In genomic region chr13:29640665-29641064, GRCh38 we compare ENCODE assay signal across 27 cellular contexts.
"Had no signal": no experiment of that assay in that cellular context is flagged by ENCODE, and none has a peak within 500 bp of the region (broad histone marks: within the 10 kb centered on the region; RNA-seq: fewer than 3 reads in every experiment).

No MANE protein-coding gene starts in this region.

- H3K9me3 ChIP-seq: colonic mucosa, esophagus squamous epithelium, gastrocnemius medialis, heart right ventricle, lower lobe of right lung had no signal

- ATAC-seq: esophagus mucosa; gastrocnemius medialis; heart right ventricle; left cardiac atrium; left lobe of liver; lower lobe of right lung; naive thymus-derived CD4-positive, alpha-beta T cell had no signal

- H3K4me3 Mint-ChIP-seq: dendritic cell treated with granulocyte-macrophage colony-stimulating factor and Interleukin-4, amounts not matched to agents 40 ng/mL and 50 ng/mL, for 4 days; memory B cell; naive thymus-derived CD4-positive, alpha-beta T cell had no signal

- H3K9me3 Mint-ChIP-seq: dendritic cell treated with granulocyte-macrophage colony-stimulating factor and Interleukin-4, amounts not matched to agents 40 ng/mL and 50 ng/mL, for 4 days; memory B cell had no signal

- H3K4me1 Mint-ChIP-seq: memory B cell had no signal

- H3K27ac ChIP-seq: colonic mucosa, dorsolateral prefrontal cortex, epithelial cell of prostate, esophagus squamous epithelium, gastrocnemius medialis, heart right ventricle, left ventricle myocardium inferior, lower lobe of right lung had no signal

- H3K36me3 Mint-ChIP-seq: memory B cell; naive thymus-derived CD4-positive, alpha-beta T cell had no signal

- H3K4me3 ChIP-seq: colonic mucosa, dorsolateral prefrontal cortex, esophagus squamous epithelium, gastrocnemius medialis, heart right ventricle, left ventricle myocardium inferior, lower lobe of right lung had no signal

- DNase-seq: cerebellar nuclear complex; colonic mucosa; cortex of kidney; dorsolateral prefrontal cortex; effector CD4-positive, alpha-beta T cell; effector memory CD4-positive, alpha-beta T cell; erythroblast; esophagus squamous epithelium; foreskin fibroblast; foreskin melanocyte; gastrocnemius medialis; glutamatergic neuron; head of caudate nucleus; heart right ventricle; hippocampal formation; left cardiac atrium; left ventricle myocardium inferior; lower lobe of right lung; mesendoderm; naive thymus-derived CD4-positive, alpha-beta T cell had no signal

- H3K4me1 ChIP-seq: colonic mucosa, esophagus squamous epithelium, gastrocnemius medialis, heart right ventricle, left ventricle myocardium inferior, lower lobe of right lung had no signal

- H3K36me3 ChIP-seq: colonic mucosa, esophagus squamous epithelium, gastrocnemius medialis, heart right ventricle, left ventricle myocardium inferior, lower lobe of right lung had no signal

- FAIRE-seq: islet of Langerhans, keratinocyte had no signal

- H3K27me3 ChIP-seq: colonic mucosa, gastrocnemius medialis had no signal

- H3K27ac Mint-ChIP-seq: dendritic cell treated with granulocyte-macrophage colony-stimulating factor and Interleukin-4, amounts not matched to agents 40 ng/mL and 50 ng/mL, for 4 days; memory B cell; naive thymus-derived CD4-positive, alpha-beta T cell had no signal
